8 cellular contexts compared by ENCODE assay signal in the genomic region with DNA sequence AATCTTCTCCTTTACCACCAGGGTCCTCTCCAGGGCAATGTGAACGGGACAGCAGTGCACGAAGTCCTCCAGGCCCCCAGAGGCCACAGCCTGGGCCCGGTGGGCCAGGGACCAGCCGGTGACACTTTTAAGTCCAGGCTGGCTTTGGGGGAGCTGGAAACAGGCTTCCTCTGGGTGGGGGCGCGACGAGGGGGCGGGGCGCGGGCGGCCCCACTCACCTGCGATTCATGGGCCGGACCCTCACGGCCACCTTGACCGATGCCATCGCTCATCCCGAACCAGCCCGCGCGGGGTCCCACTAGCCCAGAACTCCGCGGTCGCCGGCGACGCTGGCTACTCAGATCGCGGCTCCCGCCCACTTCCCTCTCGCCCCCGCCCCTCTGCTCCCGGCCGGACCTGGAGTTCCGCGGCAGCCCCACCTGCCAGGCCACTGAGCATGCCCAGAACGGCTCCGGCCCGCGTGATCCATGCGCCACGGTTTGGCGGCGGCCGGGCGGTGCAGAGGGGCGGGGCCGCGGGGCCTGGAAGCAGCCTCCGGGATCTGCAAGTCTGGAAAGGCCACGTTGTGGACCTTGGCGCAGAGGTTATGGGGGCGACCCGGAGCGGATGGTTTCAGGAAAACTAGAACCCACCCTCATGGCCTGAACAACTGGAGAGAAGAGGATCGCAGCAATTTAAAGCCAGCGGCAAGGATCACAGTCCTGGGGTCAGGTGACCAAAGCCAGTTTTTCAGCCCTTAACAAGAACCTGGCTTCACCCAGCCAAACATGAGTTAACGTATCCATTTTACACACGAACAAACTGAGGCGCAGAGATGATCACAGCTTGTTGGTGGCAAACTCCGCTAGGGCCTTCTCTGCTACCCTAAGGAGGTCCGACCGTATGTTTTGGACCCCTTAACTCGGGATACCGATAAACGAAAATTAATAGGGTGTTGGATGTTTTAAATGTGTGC. TPM values are rescaled to one million over a fixed set of nuclear protein-coding genes. Genes with fewer than 3 reads are reported as not detected.
DNase-seq lines count a peak whose midpoint lies in the region; ATAC-seq, FAIRE-seq and TF ChIP-seq lines count a peak whose summit lies in the region.

A gene with protein sequence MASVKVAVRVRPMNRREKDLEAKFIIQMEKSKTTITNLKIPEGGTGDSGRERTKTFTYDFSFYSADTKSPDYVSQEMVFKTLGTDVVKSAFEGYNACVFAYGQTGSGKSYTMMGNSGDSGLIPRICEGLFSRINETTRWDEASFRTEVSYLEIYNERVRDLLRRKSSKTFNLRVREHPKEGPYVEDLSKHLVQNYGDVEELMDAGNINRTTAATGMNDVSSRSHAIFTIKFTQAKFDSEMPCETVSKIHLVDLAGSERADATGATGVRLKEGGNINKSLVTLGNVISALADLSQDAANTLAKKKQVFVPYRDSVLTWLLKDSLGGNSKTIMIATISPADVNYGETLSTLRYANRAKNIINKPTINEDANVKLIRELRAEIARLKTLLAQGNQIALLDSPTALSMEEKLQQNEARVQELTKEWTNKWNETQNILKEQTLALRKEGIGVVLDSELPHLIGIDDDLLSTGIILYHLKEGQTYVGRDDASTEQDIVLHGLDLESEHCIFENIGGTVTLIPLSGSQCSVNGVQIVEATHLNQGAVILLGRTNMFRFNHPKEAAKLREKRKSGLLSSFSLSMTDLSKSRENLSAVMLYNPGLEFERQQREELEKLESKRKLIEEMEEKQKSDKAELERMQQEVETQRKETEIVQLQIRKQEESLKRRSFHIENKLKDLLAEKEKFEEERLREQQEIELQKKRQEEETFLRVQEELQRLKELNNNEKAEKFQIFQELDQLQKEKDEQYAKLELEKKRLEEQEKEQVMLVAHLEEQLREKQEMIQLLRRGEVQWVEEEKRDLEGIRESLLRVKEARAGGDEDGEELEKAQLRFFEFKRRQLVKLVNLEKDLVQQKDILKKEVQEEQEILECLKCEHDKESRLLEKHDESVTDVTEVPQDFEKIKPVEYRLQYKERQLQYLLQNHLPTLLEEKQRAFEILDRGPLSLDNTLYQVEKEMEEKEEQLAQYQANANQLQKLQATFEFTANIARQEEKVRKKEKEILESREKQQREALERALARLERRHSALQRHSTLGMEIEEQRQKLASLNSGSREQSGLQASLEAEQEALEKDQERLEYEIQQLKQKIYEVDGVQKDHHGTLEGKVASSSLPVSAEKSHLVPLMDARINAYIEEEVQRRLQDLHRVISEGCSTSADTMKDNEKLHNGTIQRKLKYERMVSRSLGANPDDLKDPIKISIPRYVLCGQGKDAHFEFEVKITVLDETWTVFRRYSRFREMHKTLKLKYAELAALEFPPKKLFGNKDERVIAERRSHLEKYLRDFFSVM (N-terminal part only) (minus strand): TSS at position 438 of the 955 bp plus-strand sequence. CDS start 173 bp downstream, at position 265.

- H3K4me3 ChIP-seq in GM06990 (replicated peaks; ENCODE audit: low read depth, low read length) (peak within 1 kb of the TSS; percentile 78), HFF-Myc (replicated peaks; ENCODE audit: low read depth, low read length) (peak within 1 kb of the TSS; percentile 69), pancreas (peak within 1 kb of the TSS; percentile 63 to 89 (median 85)), thymus (ENCODE audit: low read length) (peak within 1 kb of the TSS; percentile 79)

- intact Hi-C loops in head of caudate nucleus (cut with DNase I) (loop anchor here (10.0 kb wide), 1 partner anchor 152 kb away; no protein-coding TSS in a partner anchor), pancreas (cut with DNase I) (no loop called here)

- H3K9me3 ChIP-seq in pancreas = no peaks in the 10 kb centered on the region
- H3K9me3 ChIP-seq in thymus (ENCODE audit: control insufficient read depth) = no peaks in the 10 kb centered on the region

- WGBS in pancreas, 2 donors = 5 to 6% methylated on average over 60 to 65 of the region's 65 CpGs
- WGBS in thymus = 11% methylated on average over 65 of the region's 65 CpGs

- no peak for TF ChIP-seq CTCF in GM06990 (IDR thresholded peaks at IDR 0.05; ENCODE audit: insufficient read depth, low read length, poor library complexity, severe bottlenecking)
- no peak for TF ChIP-seq CTCF in HFF-Myc (IDR thresholded peaks at IDR 0.05; ENCODE audit: low read depth, low read length, missing control alignments)
- no peak for TF ChIP-seq CTCF in pancreas (IDR thresholded peaks at IDR 0.05)

- no peaks in the 10 kb centered on the region for H3K36me3 ChIP-seq in GM06990 (ENCODE audit: control insufficient read depth, insufficient read depth, low read length)
- H3K36me3 ChIP-seq in pancreas = no peaks in the 10 kb centered on the region
- no peaks in the 10 kb centered on the region for H3K36me3 ChIP-seq in thymus (ENCODE audit: control insufficient read depth, insufficient read depth)

- peak within 1 kb of the TSS; percentile 62 for H3K27ac Mint-ChIP-seq in activated naive CD8-positive, alpha-beta T cell treated with anti-CD3 and anti-CD28 coated beads for 36 hours

- H3K27ac ChIP-seq in pancreas (peak within 1 kb of the TSS; percentile 5 to 83 (median 58)), thymus (ENCODE audit: low read depth) (peak within 1 kb of the TSS; percentile 60)

- H3K9me3 Mint-ChIP-seq in activated naive CD8-positive, alpha-beta T cell treated with anti-CD3 and anti-CD28 coated beads for 36 hours = no peaks in the 10 kb centered on the region

- peaks cover 4% of the 10 kb centered on the region for H3K36me3 Mint-ChIP-seq in activated naive CD8-positive, alpha-beta T cell treated with anti-CD3 and anti-CD28 coated beads for 36 hours

- peaks cover 14% of the 10 kb centered on the region for H3K4me1 Mint-ChIP-seq in activated naive CD8-positive, alpha-beta T cell treated with anti-CD3 and anti-CD28 coated beads for 36 hours

- H3K4me3 Mint-ChIP-seq in activated naive CD8-positive, alpha-beta T cell treated with anti-CD3 and anti-CD28 coated beads for 36 hours = peak within 1 kb of the TSS; percentile 90

- DNase-seq in GM06990 (ENCODE audit: extremely low read depth, insufficient read length) (peak; percentile 92), HFF-Myc (ENCODE audit: extremely low read depth, low read depth) (no peak), NAMALWA (ENCODE audit: low spot score) (peak; percentile 78), SKM-1 (lab: John Stamatoyannopoulos, UW; ENCODE audit: unreplicated experiment) (peak; percentile 29), head of caudate nucleus (peak; percentile 74 to 96 (median 91)), pancreas (peak; percentile 90 to 99 (median 95))
- DNase-seq in activated naive CD8-positive, alpha-beta T cell treated with anti-CD3 and anti-CD28 coated beads for 36 hours = peak; percentile 87

- peaks cover 9% of the 10 kb centered on the region for H3K27me3 Mint-ChIP-seq in activated naive CD8-positive, alpha-beta T cell treated with anti-CD3 and anti-CD28 coated beads for 36 hours

- H3K27me3 ChIP-seq in GM06990 (replicated peaks; ENCODE audit: control insufficient read depth, insufficient read depth, low read length) (no peaks in the 10 kb centered on the region), pancreas (no peaks in the 10 kb centered on the region), thymus (ENCODE audit: control insufficient read depth, insufficient read depth) (no peaks in the 10 kb centered on the region)

- peak; percentile 93 to 97 (median 94) for ATAC-seq in pancreas

- H3K4me1 ChIP-seq in pancreas (peaks cover 0 to 23% (median 20%) of the 10 kb centered on the region in 3 donors), thymus (ENCODE audit: control insufficient read depth, insufficient read depth, low read length) (peaks cover 8% of the 10 kb centered on the region)

- no peak for FAIRE-seq in pancreas (lab: Jason Lieb, UNC)

RNA-seq across cellular contexts. Expression of the gene that starts here (rescaled TPM):
- 1 to 10 TPM; 4.8 to 4.9 TPM for total RNA-seq in activated naive CD8-positive, alpha-beta T cell treated with anti-CD3 and anti-CD28 coated beads for 36 hours
- total RNA-seq in pancreas = 10 to 100 TPM in 1 of 6 donors, 1 to 10 TPM in 5; 6.8 to 12.2 (median 7.7) TPM
- polyA plus RNA-seq in pancreas = 1 to 10 TPM; 4.4 to 5.2 TPM
- polyA plus RNA-seq in thymus = 5.2 TPM
